16 cellular contexts compared by ENCODE assay signal in genomic region chr3:99639579-99639978, GRCh38. TPM values are rescaled to one million over a fixed set of nuclear protein-coding genes. Genes with fewer than 3 reads are reported as not detected.
DNase-seq lines count a peak whose midpoint lies in the region; ATAC-seq and TF ChIP-seq lines count a peak whose summit lies in the region.
"Had no signal": no experiment of that assay in that cellular context is flagged by ENCODE, and none has a peak within 500 bp of the region (broad histone marks: within the 10 kb centered on the region; RNA-seq: fewer than 3 reads in every experiment).

No MANE protein-coding gene starts in this region.

- no peaks in the 10 kb centered on the region for H3K27me3 ChIP-seq in fibroblast of lung (ENCODE audit: control insufficient read depth, insufficient read depth, low read length)
- H3K27me3 ChIP-seq in stomach smooth muscle (ENCODE audit: control insufficient read depth in 1 of 2, insufficient read depth in 2 of 2, low read length in 2 of 2), result no peaks in the 10 kb centered on the region

- H3K4me3 Mint-ChIP-seq in WTC11, result no peak overlapping the region
- H3K4me3 Mint-ChIP-seq: central memory CD8-positive, alpha-beta T cell; naive B cell; T-helper 1 cell treated with Interleukin-12 subunit alpha and Interleukin-12 subunit beta and Interleukin-4 antibody, amounts not matched to agents 30 μg/mL and 1 μg/mL, for 36 hours had no signal

- H3K27ac ChIP-seq in fibroblast of lung (ENCODE audit: insufficient read depth, low read length), result no peak overlapping the region
- H3K27ac ChIP-seq in stomach smooth muscle (ENCODE audit: low read length), result peak overlapping the region; percentile 88

- peaks cover 27% of the 10 kb centered on the region for H3K79me2 ChIP-seq in fibroblast of lung (ENCODE audit: control insufficient read depth, insufficient read depth, low read length)

- POLR2A ChIA-PET in WTC11 (lab: Charles Lee), result no interaction called here

- H3K4me1 Mint-ChIP-seq in WTC11, result peaks cover 41% of the 10 kb centered on the region

- H3K36me3 ChIP-seq in fibroblast of lung (ENCODE audit: control insufficient read depth, insufficient read depth, low read length) (no peaks in the 10 kb centered on the region), stomach smooth muscle (ENCODE audit: control insufficient read depth in 2 of 2, insufficient read depth in 2 of 2, low read length in 2 of 2) (no peaks in the 10 kb centered on the region)

- H3K4me2 ChIP-seq in fibroblast of lung (ENCODE audit: extremely low read depth, insufficient read depth, low read length), result peak overlapping the region; percentile 93

- H3K4me1 ChIP-seq in fibroblast of lung (ENCODE audit: control insufficient read depth, extremely low read depth, insufficient read depth, low read length) (no peaks in the 10 kb centered on the region), stomach smooth muscle (ENCODE audit: control insufficient read depth, insufficient read depth, low read length) (peaks cover 6% of the 10 kb centered on the region)

- TF ChIP-seq CTCF in fibroblast of lung (conservative IDR thresholded peaks at IDR 0.05 in 1 of 2, IDR thresholded peaks at IDR 0.05 in 1 of 2; ENCODE audit: low read depth in 1 of 2, low read length in 2 of 2) (no peak), WTC11 (IDR thresholded peaks at IDR 0.05) (no peak)

- DNase-seq in EL (peak; percentile 37), RPMI7951 (ENCODE audit: low read depth) (peak; percentile 51), fibroblast of lung (ENCODE audit: low read depth in 2 of 2) (peak; percentile 56 to 63), DMS53 treated with DMSO at 0.1 percent for 48 hours (lab: John Stamatoyannopoulos, UW; ENCODE audit: unreplicated experiment) (no peak), WTC11 (ENCODE audit: low spot score) (no peak)
- DNase-seq in stimulated activated naive CD4-positive, alpha-beta T cell treated with Interleukin-2 at 50 U/mL for 16 hours (lab: John Stamatoyannopoulos, UW), result no peak
- DNase-seq: activated CD4-positive, alpha-beta T cell treated with anti-CD3 and anti-CD28 coated beads, Interleukin-2, amount 50 U/mL, for 4 hours; Calu3; naive B cell; OCI-M1; substantia nigra had no signal

- H3K9me3 Mint-ChIP-seq in WTC11, result no peaks in the 10 kb centered on the region
- H3K9me3 Mint-ChIP-seq: activated T-helper 2 cell treated with anti-CD3 and anti-CD28 coated beads, Interferon-gamma antibody, Interleukin-2, Interleukin-4, amounts not matched to agents 10 μg/mL and 5 μg/mL and 100 μg/mL, durations not matched to agents 14 hours and 24 hours and 36 hours; central memory CD8-positive, alpha-beta T cell; T-helper 1 cell treated with Interleukin-12 subunit alpha and Interleukin-12 subunit beta and Interleukin-4 antibody, amounts not matched to agents 30 μg/mL and 1 μg/mL, for 36 hours had no signal

- ATAC-seq in HG03521 (IDR thresholded peaks at IDR 0.05; ENCODE audit: unreplicated experiment) (no peak), WTC11 (no peak)

- H3K4me3 ChIP-seq in fibroblast of lung (replicated peaks in 1 of 4; ENCODE audit: control extremely low read depth in 1 of 4, insufficient read depth in 1 of 4, low read depth in 3 of 4, low read length in 4 of 4) (peak overlapping the region; percentile 44 to 91 (median 76)), stomach smooth muscle (ENCODE audit: low read length in 2 of 2) (peak overlapping the region; percentile 87 to 89)

- CTCF ChIA-PET in WTC11 (lab: Charles Lee), result no interaction called here

- H3K27ac Mint-ChIP-seq in WTC11, result no peak overlapping the region
- H3K27ac Mint-ChIP-seq: activated T-helper 2 cell treated with anti-CD3 and anti-CD28 coated beads, Interferon-gamma antibody, Interleukin-2, Interleukin-4, amounts not matched to agents 10 μg/mL and 5 μg/mL and 100 μg/mL, durations not matched to agents 14 hours and 24 hours and 36 hours; naive B cell; T-helper 1 cell treated with Interleukin-12 subunit alpha and Interleukin-12 subunit beta and Interleukin-4 antibody, amounts not matched to agents 30 μg/mL and 1 μg/mL, for 36 hours had no signal

- no peaks in the 10 kb centered on the region for H3K9me3 ChIP-seq in fibroblast of lung (ENCODE audit: control insufficient read depth, insufficient read depth, low read depth, low read length)
- H3K9me3 ChIP-seq in stomach smooth muscle (ENCODE audit: control insufficient read depth in 2 of 2, low read length in 2 of 2), result no peaks in the 10 kb centered on the region

- H3K9ac ChIP-seq in fibroblast of lung (ENCODE audit: insufficient read depth, low read length) (no peak overlapping the region), stomach smooth muscle (ENCODE audit: low read length in 2 of 2) (peak overlapping the region in 1 of 2 donors; percentile 88)

- no peak overlapping the region for H2AFZ ChIP-seq in fibroblast of lung (ENCODE audit: low read length)

- H3K27me3 Mint-ChIP-seq in WTC11 (ENCODE audit: low read depth), result peaks cover 51% of the 10 kb centered on the region

- no peaks in the 10 kb centered on the region for H4K20me1 ChIP-seq in fibroblast of lung (ENCODE audit: control insufficient read depth, extremely low read depth, insufficient read depth, low read length)

- no peaks in the 10 kb centered on the region for H3K36me3 Mint-ChIP-seq in WTC11

TF ChIP-seq in WTC11, 78 proteins besides CTCF, POLR2A, EP300 and RAD21 (continues in another document):
- no peak for TF ChIP-seq AFF4 (CRISPR knock-in tag; IDR thresholded peaks at IDR 0.05; ENCODE audit: borderline replicate concordance)
- no peak for TF ChIP-seq ZNF317 (CRISPR knock-in tag; IDR thresholded peaks at IDR 0.05; ENCODE audit: borderline replicate concordance, low read depth)
- TF ChIP-seq STAT6 (CRISPR knock-in tag; conservative IDR thresholded peaks at IDR 0.05; ENCODE audit: low read depth), result no peak
- TF ChIP-seq ZNF138 (CRISPR knock-in tag; conservative IDR thresholded peaks at IDR 0.05), result no peak
- no peak for TF ChIP-seq FOXK1 (CRISPR knock-in tag; IDR thresholded peaks at IDR 0.05)
- no peak for TF ChIP-seq ZBTB43 (CRISPR knock-in tag; IDR thresholded peaks at IDR 0.05)
- no peak for TF ChIP-seq ZNF263 (CRISPR knock-in tag; IDR thresholded peaks at IDR 0.05; ENCODE audit: low read depth)

RNA-seq across cellular contexts. Expression of gene COL8A1, which starts 1.2 kb away (rescaled TPM):
- 22.5 and 25.1 TPM in 2 replicates for total RNA-seq in RPMI7951 (2014; rRNA removed; shearing (Covaris generic))
- total RNA-seq in fibroblast of lung, result 24.7 and 85.4 TPM in 2 replicates
- polyA plus RNA-seq in fibroblast of lung, result 108 and 215 TPM in 2 replicates
- polyA plus RNA-seq in fibroblast of lung (2012), result 53.2 and 144 TPM in 2 replicates
- polyA minus RNA-seq in fibroblast of lung (ENCODE audit: low replicate concordance), result 79.6 and 257 TPM in 2 replicates
- total RNA-seq in WTC11 (2021), result 0.57 to 0.87 TPM (median 0.69 TPM) in 3 replicates
- total RNA-seq: activated T-helper 2 cell treated with anti-CD3 and anti-CD28 coated beads, Interferon-gamma antibody, Interleukin-2, Interleukin-4, amounts not matched to agents 10 μg/mL and 5 μg/mL and 100 μg/mL, durations not matched to agents 14 hours and 24 hours and 36 hours had no signal

Comparison
In these comparisons a context has a peak if more than half of its experiments do, and no peak if none do; other contexts are left out.
1. DNase-seq: peak in EL (single experiment), RPMI7951 (single experiment) and fibroblast of lung (2 of 2); none in DMS53 treated with DMSO at 0.1 percent for 48 hours (single experiment), stimulated activated naive CD4-positive, alpha-beta T cell treated with Interleukin-2 at 50 U/mL for 16 hours (single experiment) and WTC11 (single experiment).
2. RNA of gene COL8A1, which starts 1.2 kb away (total RNA-seq): 24.7 to 85.4 TPM in fibroblast of lung and 22.5 to 25.1 TPM in RPMI7951; 0.57 to 0.87 TPM in WTC11; every median in the first group is over 10 times any median in the second.